1 cellular context compared by ENCODE assay signal in genomic region chr9:72038890-72039410, GRCh38.
TF ChIP-seq lines count a peak whose summit lies in the region.

No MANE protein-coding gene starts in this region.

TF ChIP-seq in GM12878, 131 proteins besides CTCF, POLR2A, EP300 and RAD21 (continued from another document):
- TF ChIP-seq, protein P1, sequence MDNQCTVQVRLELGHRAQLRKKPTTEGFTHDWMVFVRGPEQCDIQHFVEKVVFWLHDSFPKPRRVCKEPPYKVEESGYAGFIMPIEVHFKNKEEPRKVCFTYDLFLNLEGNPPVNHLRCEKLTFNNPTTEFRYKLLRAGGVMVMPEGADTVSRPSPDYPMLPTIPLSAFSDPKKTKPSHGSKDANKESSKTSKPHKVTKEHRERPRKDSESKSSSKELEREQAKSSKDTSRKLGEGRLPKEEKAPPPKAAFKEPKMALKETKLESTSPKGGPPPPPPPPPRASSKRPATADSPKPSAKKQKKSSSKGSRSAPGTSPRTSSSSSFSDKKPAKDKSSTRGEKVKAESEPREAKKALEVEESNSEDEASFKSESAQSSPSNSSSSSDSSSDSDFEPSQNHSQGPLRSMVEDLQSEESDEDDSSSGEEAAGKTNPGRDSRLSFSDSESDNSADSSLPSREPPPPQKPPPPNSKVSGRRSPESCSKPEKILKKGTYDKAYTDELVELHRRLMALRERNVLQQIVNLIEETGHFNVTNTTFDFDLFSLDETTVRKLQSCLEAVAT (IDR thresholded peaks at IDR 0.05), result peak; percentile 57; the same call in 1 of the 2 replicates
- TF ChIP-seq SMARCA5 (IDR thresholded peaks at IDR 0.05), result 0 out of 2 replicates have a peak, but pooled peaks have one; percentile 33
- TF ChIP-seq, protein P2, sequence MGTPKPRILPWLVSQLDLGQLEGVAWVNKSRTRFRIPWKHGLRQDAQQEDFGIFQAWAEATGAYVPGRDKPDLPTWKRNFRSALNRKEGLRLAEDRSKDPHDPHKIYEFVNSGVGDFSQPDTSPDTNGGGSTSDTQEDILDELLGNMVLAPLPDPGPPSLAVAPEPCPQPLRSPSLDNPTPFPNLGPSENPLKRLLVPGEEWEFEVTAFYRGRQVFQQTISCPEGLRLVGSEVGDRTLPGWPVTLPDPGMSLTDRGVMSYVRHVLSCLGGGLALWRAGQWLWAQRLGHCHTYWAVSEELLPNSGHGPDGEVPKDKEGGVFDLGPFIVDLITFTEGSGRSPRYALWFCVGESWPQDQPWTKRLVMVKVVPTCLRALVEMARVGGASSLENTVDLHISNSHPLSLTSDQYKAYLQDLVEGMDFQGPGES (IDR thresholded peaks at IDR 0.05), result no peak
